Comparison of ENCODE assay signal across 8 cellular contexts in genomic region chr5:103232393-103232999, GRCh38. TPM values are rescaled to one million over a fixed set of nuclear protein-coding genes. Genes with fewer than 3 reads are reported as not detected.
DNase-seq lines count a peak whose midpoint lies in the region; ATAC-seq, FAIRE-seq and TF ChIP-seq lines count a peak whose summit lies in the region.

No MANE protein-coding gene starts in this region.

- TF ChIP-seq CTCF in WTC11 (IDR thresholded peaks at IDR 0.05) (peak; percentile 50), right atrium auricular region (IDR thresholded peaks at IDR 0.05) (peak; percentile 63 to 91), thyroid gland (IDR thresholded peaks at IDR 0.05) (peak; percentile 36 to 92 (median 84))

- FAIRE-seq in A204.1 (lab: Jason Lieb, UNC) = peak; percentile 25

- CTCF ChIA-PET in WTC11 (lab: Charles Lee) = interaction anchor here (0.8 to 2.5 kb wide), 12 partner anchors 9 to 287 kb away, joined by 3 to 24 read pairs (median 4); partner anchors contain the start of gene MACIR

- H3K4me1 ChIP-seq in right atrium auricular region (no peaks in the 10 kb centered on the region), thyroid gland (peaks cover 0 to 10% of the 10 kb centered on the region in 2 donors)

- H3K9me3 Mint-ChIP-seq in WTC11 = peaks cover under 1% of the 10 kb centered on the region

- H3K4me3 ChIP-seq in right atrium auricular region (no peak overlapping the region), thyroid gland (replicated peaks in 1 of 3) (no peak overlapping the region)

- no peak overlapping the region for H3K4me3 Mint-ChIP-seq in WTC11

- H3K27ac Mint-ChIP-seq in WTC11 = no peak overlapping the region

- ATAC-seq in WTC11 = peak; percentile 84

- H3K9me3 ChIP-seq in right atrium auricular region (no peaks in the 10 kb centered on the region), thyroid gland (no peaks in the 10 kb centered on the region)

- H3K36me3 ChIP-seq in right atrium auricular region = no peaks in the 10 kb centered on the region
- H3K36me3 ChIP-seq in thyroid gland = no peaks in the 10 kb centered on the region

- no peaks in the 10 kb centered on the region for H3K27me3 ChIP-seq in right atrium auricular region
- no peaks in the 10 kb centered on the region for H3K27me3 ChIP-seq in thyroid gland

- H3K4me1 Mint-ChIP-seq in WTC11 = no peaks in the 10 kb centered on the region

- no peaks in the 10 kb centered on the region for H3K36me3 Mint-ChIP-seq in WTC11

- intact Hi-C loops in thyroid gland (cut with DNase I) = loop anchor here (5.0 kb wide), 1 partner anchor 245 kb away; no protein-coding TSS in a partner anchor

- peak; percentile 65 for DNase-seq in ELR (ENCODE audit: low read depth)
- DNase-seq in H4 (ENCODE audit: low spot score) = peak; percentile 38
- peak; percentile 52 to 81 for DNase-seq in Kasumi-1 (lab: John Stamatoyannopoulos, UW)
- DNase-seq in WTC11 (ENCODE audit: low spot score) = no peak
- DNase-seq in right atrium auricular region (ENCODE audit: low spot score) = no peak
- DNase-seq in thyroid gland = peak in 1 of 2 donors; percentile 10
- DNase-seq in stimulated activated CD4-positive, alpha-beta T cell treated with anti-CD3 and anti-CD28 coated beads, Interleukin-12 subunit alpha, Interleukin-12 subunit beta, amount 100 ng/mL, for 4 hours = no peak

- H3K27me3 Mint-ChIP-seq in WTC11 (ENCODE audit: low read depth) = no peaks in the 10 kb centered on the region

- no peak overlapping the region for H3K27ac ChIP-seq in right atrium auricular region
- H3K27ac ChIP-seq in thyroid gland = no peak overlapping the region

- no peak for TF ChIP-seq POLR2A in thyroid gland (IDR thresholded peaks at IDR 0.05)

- WGBS in thyroid gland, 2 donors = 84% methylated on average over 7 of the region's 7 CpGs

- POLR2A ChIA-PET in WTC11 (lab: Charles Lee) = no interaction called here

TF ChIP-seq in WTC11, 78 proteins besides CTCF, POLR2A, EP300 and RAD21:
- TF ChIP-seq ZNF416 (CRISPR knock-in tag; IDR thresholded peaks at IDR 0.05) (no peak), TCF7 (CRISPR knock-in tag; IDR thresholded peaks at IDR 0.05; ENCODE audit: low read depth) (no peak), MAX (CRISPR knock-in tag; IDR thresholded peaks at IDR 0.05) (no peak), GABPB1 (CRISPR knock-in tag; IDR thresholded peaks at IDR 0.05) (no peak), ZNF396 (CRISPR knock-in tag; IDR thresholded peaks at IDR 0.05; ENCODE audit: borderline replicate concordance) (no peak), FOXK1 (CRISPR knock-in tag; IDR thresholded peaks at IDR 0.05) (no peak), RELA (CRISPR knock-in tag; IDR thresholded peaks at IDR 0.05; ENCODE audit: borderline replicate concordance) (no peak), PRDM15 (CRISPR knock-in tag; IDR thresholded peaks at IDR 0.05) (no peak), PRRX2 (CRISPR knock-in tag; IDR thresholded peaks at IDR 0.05) (no peak), NFYB (CRISPR knock-in tag; conservative IDR thresholded peaks at IDR 0.05; ENCODE audit: low read depth) (no peak), NFATC4 (CRISPR knock-in tag; IDR thresholded peaks at IDR 0.05) (no peak)
TF ChIP-seq in WTC11: peak in this region for 0.

RNA-seq across cellular contexts. Expression of gene MACIR, which starts 26.1 kb away (rescaled TPM):
- total RNA-seq in H4 (2014; rRNA removed; shearing (Covaris generic)) = 16.6 and 21.1 TPM in 2 replicates
- 12.4 to 13.8 TPM (median 13.1 TPM) in 3 replicates for total RNA-seq in WTC11 (2021)
- 1 to 10 TPM; 3.8 to 4.8 TPM for total RNA-seq in right atrium auricular region
- total RNA-seq in thyroid gland = 10 to 100 TPM in 3 of 4 donors, 1 to 10 TPM in 1; 9.5 to 17.2 (median 14.9) TPM

Comparison
In these comparisons a context has a peak if more than half of its experiments do, and no peak if none do; other contexts are left out.
1. DNase-seq: peak in ELR (single experiment), H4 (single experiment) and Kasumi-1 (2 of 2); none in WTC11 (single experiment), right atrium auricular region (single experiment) and stimulated activated CD4-positive, alpha-beta T cell treated with anti-CD3 and anti-CD28 coated beads, Interleukin-12 subunit alpha, Interleukin-12 subunit beta, amount 100 ng/mL, for 4 hours (single experiment).
2. Peak in every context shown above with its lines, with median percentiles within 50 percentile points of each other: CTCF ChIP-seq.